ENCODE assay signal across 8 cellular contexts in genomic region chr22:29503811-29504372, GRCh38. TPM values are rescaled to one million over a fixed set of nuclear protein-coding genes. Genes with fewer than 3 reads are reported as not detected.
DNase-seq lines count a peak whose midpoint lies in the region; ATAC-seq lines count a peak whose summit lies in the region.

No MANE protein-coding gene starts in this region.

- H3K36me3 ChIP-seq in neuronal stem cell (replicated peaks in 1 of 2; ENCODE audit: control insufficient read depth in 2 of 2, insufficient read depth in 2 of 2, low read length in 2 of 2) = peaks cover 11 to 53% of the 10 kb centered on the region in 2 donors
- peaks cover 12% of the 10 kb centered on the region for H3K36me3 ChIP-seq in CD8-positive, alpha-beta memory T cell (ENCODE audit: insufficient read depth, low read length)

- no peak overlapping the region for H4K8ac ChIP-seq in neuronal stem cell (ENCODE audit: low read depth, low read length)

- H3K14ac ChIP-seq in neuronal stem cell (ENCODE audit: low read length) = no peak overlapping the region

- no peak for ATAC-seq in GM18867 (IDR thresholded peaks at IDR 0.05; ENCODE audit: unreplicated experiment)
- no peak for ATAC-seq in HG03469 (IDR thresholded peaks at IDR 0.05; ENCODE audit: unreplicated experiment)

- peaks cover 0 to 3% of the 10 kb centered on the region in 2 donors for H3K4me1 ChIP-seq in neuronal stem cell (ENCODE audit: control insufficient read depth in 2 of 2, insufficient read depth in 1 of 2, low read depth in 1 of 2, low read length in 2 of 2)
- no peaks in the 10 kb centered on the region for H3K4me1 ChIP-seq in CD8-positive, alpha-beta memory T cell (ENCODE audit: insufficient read depth, low read length)

- no peak overlapping the region for H3K4me2 ChIP-seq in neuronal stem cell (ENCODE audit: insufficient read depth, low read length, poor library complexity, severe bottlenecking)

- no peaks in the 10 kb centered on the region for H3K79me1 ChIP-seq in neuronal stem cell (ENCODE audit: low read depth, low read length)

- peak overlapping the region in 2 of 8 donors; percentile 20 to 26 for H3K27ac Mint-ChIP-seq in CD8-positive, alpha-beta memory T cell

- H2BK5ac ChIP-seq in neuronal stem cell (ENCODE audit: low read length) = no peak overlapping the region

- H4K91ac ChIP-seq in neuronal stem cell (ENCODE audit: low read depth, low read length, poor library complexity) = no peak overlapping the region

- peak overlapping the region; percentile 81 for H3K27ac ChIP-seq in neuronal stem cell (replicated peaks; ENCODE audit: low read length)
- no peak overlapping the region for H3K27ac ChIP-seq in CD8-positive, alpha-beta memory T cell (ENCODE audit: low read depth, low read length)

- no peak overlapping the region for H3K4ac ChIP-seq in neuronal stem cell (ENCODE audit: low read length)

- POLR2A ChIA-PET in CD8-positive, alpha-beta memory T cell (lab: Charles Lee) = no interaction called here

- CTCF ChIA-PET in CD8-positive, alpha-beta memory T cell (lab: Charles Lee) = no interaction called here

- no peak overlapping the region for H3K4me3 ChIP-seq in neuronal stem cell (ENCODE audit: low read length in 2 of 2)
- H3K4me3 ChIP-seq in CD8-positive, alpha-beta memory T cell (ENCODE audit: low read length) = no peak overlapping the region

- H3K27me3 ChIP-seq in neuronal stem cell (ENCODE audit: control insufficient read depth in 3 of 3, insufficient read depth in 3 of 3, low read depth in 1 of 3, low read length in 3 of 3) = no peaks in the 10 kb centered on the region
- H3K27me3 ChIP-seq in CD8-positive, alpha-beta memory T cell (ENCODE audit: insufficient read depth, low read length, poor library complexity, severe bottlenecking) = no peaks in the 10 kb centered on the region

- H3K9me3 ChIP-seq in neuronal stem cell (replicated peaks in 1 of 2; ENCODE audit: control insufficient read depth in 2 of 2, insufficient read depth in 1 of 2, low read depth in 1 of 2, low read length in 2 of 2) = no peaks in the 10 kb centered on the region
- H3K9me3 ChIP-seq in CD8-positive, alpha-beta memory T cell (ENCODE audit: low read length) = no peaks in the 10 kb centered on the region

- H3K18ac ChIP-seq in neuronal stem cell (ENCODE audit: low read length) = no peak overlapping the region

- no peaks in the 10 kb centered on the region for H3K27me3 Mint-ChIP-seq in CD8-positive, alpha-beta memory T cell

- no CpG with 5 or more reads among the region's 7 CpGs for WGBS in neuronal stem cell (ENCODE audit: extremely low coverage in 2 of 2, insufficient read length in 2 of 2, insufficient replicate concordance in 1 of 2), 2 donors

- H2AFZ ChIP-seq in neuronal stem cell (ENCODE audit: low read length) = no peak overlapping the region

- no peak overlapping the region for H3K4me3 Mint-ChIP-seq in CD8-positive, alpha-beta memory T cell

- no peak overlapping the region for H3K9ac ChIP-seq in neuronal stem cell (ENCODE audit: low read depth, low read length, poor library complexity)

- peaks cover 0 to 52% (median 10%) of the 10 kb centered on the region in 3 donors for H3K36me3 Mint-ChIP-seq in CD8-positive, alpha-beta memory T cell

- peak; percentile 31 for DNase-seq in ELR (ENCODE audit: low read depth)
- DNase-seq in NCI-H82 treated with DMSO at 0.1 percent for 48 hours (lab: John Stamatoyannopoulos, UW; ENCODE audit: unreplicated experiment) = peak; percentile 86
- peak; percentile 58 for DNase-seq in epidermal melanocyte (ENCODE audit: insufficient read length, low spot score)
- DNase-seq in neuronal stem cell (ENCODE audit: low spot score) = no peak
- DNase-seq in CD8-positive, alpha-beta memory T cell = no peak
- DNase-seq in T1000 (lab: John Stamatoyannopoulos, UW) = no peak

- no peak overlapping the region for H2BK120ac ChIP-seq in neuronal stem cell (ENCODE audit: low read depth, low read length)

- H3K4me1 Mint-ChIP-seq in CD8-positive, alpha-beta memory T cell = no peaks in the 10 kb centered on the region

- no peak overlapping the region for H2AK5ac ChIP-seq in neuronal stem cell (ENCODE audit: low read depth, low read length)

- H2BK12ac ChIP-seq in neuronal stem cell (ENCODE audit: low read length) = no peak overlapping the region

- no peak overlapping the region for H2BK15ac ChIP-seq in neuronal stem cell (ENCODE audit: low read length)

- no peak overlapping the region for H3K23ac ChIP-seq in neuronal stem cell (ENCODE audit: low read depth, low read length, poor library complexity)

- no peaks in the 10 kb centered on the region for H3K9me3 Mint-ChIP-seq in CD8-positive, alpha-beta memory T cell

RNA-seq across cellular contexts. Expression of gene NEFH, which starts 23.9 kb away (rescaled TPM):
- polyA plus RNA-seq in neuronal stem cell (2013, experiment 1 of 2) = 1.1 TPM
- 1.0 TPM for polyA plus RNA-seq in neuronal stem cell (2013, experiment 2 of 2)
- total RNA-seq in CD8-positive, alpha-beta memory T cell = 1 to 10 TPM; 6.3 to 7.1 TPM
- polyA plus RNA-seq in CD8-positive, alpha-beta memory T cell = 1.6 TPM

RNA-seq across cellular contexts. Expression of gene THOC5, which starts 49.7 kb away (rescaled TPM):
- polyA plus RNA-seq in neuronal stem cell (2013, experiment 1 of 2) = 16.1 TPM
- polyA plus RNA-seq in neuronal stem cell (2013, experiment 2 of 2) = 16.1 TPM
- total RNA-seq in CD8-positive, alpha-beta memory T cell = 10 to 100 TPM; 62.6 to 64.1 TPM
- 28.5 TPM for polyA plus RNA-seq in CD8-positive, alpha-beta memory T cell

Comparison
In these comparisons a context has a peak if more than half of its experiments do, and no peak if none do; other contexts are left out.
1. DNase-seq: peak in ELR (single experiment), NCI-H82 treated with DMSO at 0.1 percent for 48 hours (single experiment) and epidermal melanocyte (single experiment); none in neuronal stem cell (single experiment), CD8-positive, alpha-beta memory T cell (0 of 5) and T1000 (single experiment).